In the genomic region with DNA sequence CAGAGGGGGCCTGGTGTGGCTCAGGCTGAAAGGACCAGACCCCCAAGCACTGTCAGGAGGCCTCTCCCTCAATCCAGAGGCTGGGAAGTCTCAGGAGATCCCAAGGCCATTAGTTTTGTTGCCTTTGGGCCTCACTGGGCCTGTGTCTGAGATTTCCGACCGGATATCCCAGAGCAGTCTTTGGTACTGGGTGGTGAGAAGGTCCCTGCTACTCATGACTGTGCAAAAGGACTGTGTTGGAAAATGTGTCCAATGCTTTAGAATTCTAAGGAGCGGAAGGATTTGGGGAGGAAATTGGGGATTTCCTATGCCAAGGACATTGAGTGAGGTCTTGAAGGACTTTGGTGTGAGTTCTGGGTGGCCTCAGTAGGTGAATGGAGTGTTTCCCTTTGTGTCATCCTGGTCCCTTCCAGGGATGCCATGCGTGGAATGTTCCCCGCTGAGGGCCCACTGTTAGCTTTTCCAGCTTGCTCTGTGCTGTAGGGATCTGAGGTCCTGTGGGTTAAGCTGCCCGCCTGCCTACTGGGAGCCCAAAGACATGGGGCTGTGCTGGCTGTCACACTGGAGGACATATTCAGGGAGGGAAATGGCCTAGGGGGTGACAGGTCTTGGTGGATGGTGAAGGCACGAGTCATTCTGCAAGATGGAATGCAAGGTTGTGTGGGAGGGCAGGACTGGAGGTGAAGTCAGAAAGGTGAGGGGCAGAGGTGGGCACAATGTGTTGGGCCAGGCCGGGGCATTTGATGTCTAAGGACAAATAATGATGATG, we compare ENCODE assay signal across 21 cellular contexts. TPM values are rescaled to one million over a fixed set of nuclear protein-coding genes. Genes with fewer than 3 reads are reported as not detected.
A peak's percentile ranks its signal among the peaks of the same experiment; 100 is the strongest.
DNase-seq lines count a peak whose midpoint lies in the region; ATAC-seq, FAIRE-seq and TF ChIP-seq lines count a peak whose summit lies in the region.
"Had no signal": no experiment of that assay in that cellular context is flagged by ENCODE, and none has a peak within 500 bp of the region (broad histone marks: within the 10 kb centered on the region; RNA-seq: fewer than 3 reads in every experiment).

No MANE protein-coding gene starts in this region.

- H3K9ac ChIP-seq in NT2/D1 (ENCODE audit: insufficient read length, low read depth) (peak overlapping the region; percentile 9), kidney (ENCODE audit: low read length in 2 of 2) (peak overlapping the region in 1 of 2 donors; percentile 17)

- intact Hi-C loops in kidney (cut with DNase I) = no loop called here
- intact Hi-C loops in activated CD4-positive, alpha-beta T cell treated with anti-CD3 and anti-CD28 coated beads, Interleukin-2, amount 10 ng/mL, durations not matched to agents 24 days and 14 days (cut with micrococcal nuclease) = no loop called here
- intact Hi-C loops in activated CD8-positive, alpha-beta T cell treated with anti-CD3 and anti-CD28 coated beads for 36 hours (cut with micrococcal nuclease) = no loop called here

- H3K9me3 Mint-ChIP-seq in progenitor cell of endocrine pancreas (ENCODE audit: low read depth) = no peaks in the 10 kb centered on the region
- no peaks in the 10 kb centered on the region for H3K9me3 Mint-ChIP-seq in activated CD4-positive, alpha-beta T cell treated with anti-CD3 and anti-CD28 coated beads, Interleukin-2, amount 10 ng/mL, durations not matched to agents 24 days and 14 days
- no peaks in the 10 kb centered on the region for H3K9me3 Mint-ChIP-seq in activated CD8-positive, alpha-beta T cell treated with anti-CD3 and anti-CD28 coated beads for 36 hours
- H3K9me3 Mint-ChIP-seq: activated CD4-positive, alpha-beta T cell treated with anti-CD3 and anti-CD28 coated beads, Interleukin-2, amount 10 ng/mL, durations not matched to agents 7 days and 5 days; naive B cell; stimulated activated memory B cell treated with anti-CD40 and anti-IgM and Interleukin-4, amounts not matched to agents 10 μg/mL and 1 μg/mL and 100 μg/mL, for 72 hours had no signal

- no peak for FAIRE-seq in kidney (lab: Jason Lieb, UNC)
- FAIRE-seq: bronchial epithelial cell had no signal

- H3K27ac Mint-ChIP-seq in progenitor cell of endocrine pancreas = peak overlapping the region; percentile 39
- no peak overlapping the region for H3K27ac Mint-ChIP-seq in activated CD4-positive, alpha-beta T cell treated with anti-CD3 and anti-CD28 coated beads, Interleukin-2, amount 10 ng/mL, durations not matched to agents 24 days and 14 days
- no peak overlapping the region for H3K27ac Mint-ChIP-seq in activated CD8-positive, alpha-beta T cell treated with anti-CD3 and anti-CD28 coated beads for 36 hours
- H3K27ac Mint-ChIP-seq: stimulated activated memory B cell treated with anti-CD40 and anti-IgM and Interleukin-4, amounts not matched to agents 10 μg/mL and 1 μg/mL and 100 μg/mL, for 72 hours had no signal

- H3K9me3 ChIP-seq in NT2/D1 (ENCODE audit: insufficient read depth, low read length) (no peaks in the 10 kb centered on the region), kidney (ENCODE audit: control insufficient read depth in 1 of 2, low read length in 2 of 2) (no peaks in the 10 kb centered on the region)
- H3K9me3 ChIP-seq: heart left ventricle, MG63, upper lobe of right lung had no signal

- TF ChIP-seq CTCF in kidney (IDR thresholded peaks at IDR 0.05; ENCODE audit: borderline replicate concordance, extremely low read depth, insufficient read depth) (no peak), progenitor cell of endocrine pancreas (IDR thresholded peaks at IDR 0.05; ENCODE audit: unreplicated experiment) (no peak)
- TF ChIP-seq CTCF in activated CD8-positive, alpha-beta T cell treated with anti-CD3 and anti-CD28 coated beads for 36 hours (IDR thresholded peaks at IDR 0.05) = no peak

- H3K4me3 Mint-ChIP-seq in progenitor cell of endocrine pancreas (ENCODE audit: low read depth) = no peak overlapping the region
- no peak overlapping the region for H3K4me3 Mint-ChIP-seq in activated CD4-positive, alpha-beta T cell treated with anti-CD3 and anti-CD28 coated beads, Interleukin-2, amount 10 ng/mL, durations not matched to agents 24 days and 14 days
- no peak overlapping the region for H3K4me3 Mint-ChIP-seq in activated CD8-positive, alpha-beta T cell treated with anti-CD3 and anti-CD28 coated beads for 36 hours
- H3K4me3 Mint-ChIP-seq: activated CD4-positive, alpha-beta T cell treated with anti-CD3 and anti-CD28 coated beads, Interleukin-2, amount 10 ng/mL, durations not matched to agents 7 days and 5 days; naive B cell; stimulated activated memory B cell treated with anti-CD40 and anti-IgM and Interleukin-4, amounts not matched to agents 10 μg/mL and 1 μg/mL and 100 μg/mL, for 72 hours had no signal

- POLR2A ChIA-PET in activated CD8-positive, alpha-beta T cell treated with anti-CD3 and anti-CD28 coated beads for 36 hours (lab: Charles Lee) = no interaction called here

- no peak for ATAC-seq in activated CD8-positive, alpha-beta T cell treated with anti-CD3 and anti-CD28 coated beads for 36 hours
- no peak for ATAC-seq in HG02981 (IDR thresholded peaks at IDR 0.05; ENCODE audit: unreplicated experiment)
- ATAC-seq: stimulated activated memory B cell treated with anti-CD40 and anti-IgM and Interleukin-4, amounts not matched to agents 10 μg/mL and 1 μg/mL and 100 μg/mL, for 72 hours; upper lobe of right lung had no signal

- H3K27me3 ChIP-seq in NT2/D1 (ENCODE audit: insufficient read depth, insufficient read length) = no peaks in the 10 kb centered on the region
- H3K27me3 ChIP-seq: heart left ventricle, MG63, upper lobe of right lung had no signal

- H3K27me3 Mint-ChIP-seq in progenitor cell of endocrine pancreas = no peaks in the 10 kb centered on the region
- peaks cover 4% of the 10 kb centered on the region for H3K27me3 Mint-ChIP-seq in activated CD4-positive, alpha-beta T cell treated with anti-CD3 and anti-CD28 coated beads, Interleukin-2, amount 10 ng/mL, durations not matched to agents 24 days and 14 days
- no peaks in the 10 kb centered on the region for H3K27me3 Mint-ChIP-seq in activated CD8-positive, alpha-beta T cell treated with anti-CD3 and anti-CD28 coated beads for 36 hours

- H3K4me1 ChIP-seq in NT2/D1 (ENCODE audit: insufficient read depth, insufficient read length) = peaks cover 40% of the 10 kb centered on the region
- H3K4me1 ChIP-seq in kidney (ENCODE audit: control insufficient read depth in 1 of 2, insufficient read depth in 1 of 2, low read depth in 1 of 2, low read length in 2 of 2) = peaks cover 35 to 41% of the 10 kb centered on the region in 2 donors

- DNase-seq in ELF-1 (ENCODE audit: low read depth, low spot score) (peak; percentile 43), NT2/D1 (ENCODE audit: low read depth, low spot score) (no peak), kidney (peak; percentile 7), progenitor cell of endocrine pancreas (ENCODE audit: low spot score, unreplicated experiment) (no peak), superior temporal gyrus (ENCODE audit: extremely low spot score) (no peak)
- no peak for DNase-seq in activated CD4-positive, alpha-beta T cell treated with anti-CD3 and anti-CD28 coated beads, Interleukin-2, amount 10 ng/mL, durations not matched to agents 24 days and 14 days
- DNase-seq in activated CD8-positive, alpha-beta T cell treated with anti-CD3 and anti-CD28 coated beads for 36 hours = no peak
- DNase-seq: activated CD4-positive, alpha-beta T cell treated with anti-CD3 and anti-CD28 coated beads, Interleukin-2, amount 10 ng/mL, durations not matched to agents 7 days and 5 days; activated CD8-positive, alpha-beta memory T cell treated with anti-CD3 and anti-CD28 coated beads, Interleukin-2, amount 50 U/mL, for 4 hours; activated effector memory CD4-positive, alpha-beta T cell treated with Interleukin-2 at 50 U/mL for 16 hours; MG63; naive B cell; NCI-H1417 treated with DMSO at 0.1 percent for 48 hours; NCI-H526 treated with DMSO at 0.1 percent for 48 hours; stimulated activated CD4-positive, alpha-beta T cell treated with anti-CD3 and anti-CD28 coated beads, Interleukin-1b, Interleukin-23, amount 100 ng/mL, for 48 hours; upper lobe of right lung had no signal

- peaks cover 20% of the 10 kb centered on the region for H3K36me3 Mint-ChIP-seq in progenitor cell of endocrine pancreas (ENCODE audit: insufficient read depth)
- no peaks in the 10 kb centered on the region for H3K36me3 Mint-ChIP-seq in activated CD4-positive, alpha-beta T cell treated with anti-CD3 and anti-CD28 coated beads, Interleukin-2, amount 10 ng/mL, durations not matched to agents 24 days and 14 days (ENCODE audit: low read depth)
- no peaks in the 10 kb centered on the region for H3K36me3 Mint-ChIP-seq in activated CD8-positive, alpha-beta T cell treated with anti-CD3 and anti-CD28 coated beads for 36 hours (ENCODE audit: low read depth)
- H3K36me3 Mint-ChIP-seq: naive B cell; stimulated activated memory B cell treated with anti-CD40 and anti-IgM and Interleukin-4, amounts not matched to agents 10 μg/mL and 1 μg/mL and 100 μg/mL, for 72 hours had no signal

- no peak overlapping the region for H3K27ac ChIP-seq in kidney (ENCODE audit: low read depth in 2 of 2, low read length in 2 of 2)
- H3K27ac ChIP-seq: HL-60, upper lobe of right lung had no signal

- H3K4me3 ChIP-seq in NT2/D1 (ENCODE audit: insufficient read length, low read depth) (no peak overlapping the region), kidney (ENCODE audit: low read length in 2 of 2) (no peak overlapping the region)
- H3K4me3 ChIP-seq: heart left ventricle, MG63, upper lobe of right lung had no signal

- CTCF ChIA-PET in activated CD8-positive, alpha-beta T cell treated with anti-CD3 and anti-CD28 coated beads for 36 hours (lab: Charles Lee) = no interaction called here

- H3K4me1 Mint-ChIP-seq in progenitor cell of endocrine pancreas (ENCODE audit: low read depth) = peaks cover 24% of the 10 kb centered on the region
- peaks cover 33% of the 10 kb centered on the region for H3K4me1 Mint-ChIP-seq in activated CD4-positive, alpha-beta T cell treated with anti-CD3 and anti-CD28 coated beads, Interleukin-2, amount 10 ng/mL, durations not matched to agents 24 days and 14 days
- peaks cover 6% of the 10 kb centered on the region for H3K4me1 Mint-ChIP-seq in activated CD8-positive, alpha-beta T cell treated with anti-CD3 and anti-CD28 coated beads for 36 hours (ENCODE audit: low read depth)

- H3K36me3 ChIP-seq in NT2/D1 (ENCODE audit: insufficient read depth, insufficient read length, low read length) = peaks cover 97% of the 10 kb centered on the region
- peaks cover 2 to 25% of the 10 kb centered on the region in 2 donors for H3K36me3 ChIP-seq in kidney (ENCODE audit: control insufficient read depth in 1 of 2, insufficient read depth in 2 of 2, low read length in 2 of 2)

RNA-seq across cellular contexts. Expression of a gene that starts 16.4 kb away (rescaled TPM):
- total RNA-seq in kidney (23.0 TPM), progenitor cell of endocrine pancreas (35.5 and 38.9 TPM in 2 replicates)
- 15.4 TPM for polyA plus RNA-seq in kidney (ENCODE audit: insufficient read depth, low read depth, low replicate concordance)
- total RNA-seq in activated CD4-positive, alpha-beta T cell treated with anti-CD3 and anti-CD28 coated beads, Interleukin-2, amount 10 ng/mL, durations not matched to agents 24 days and 14 days = 0.19 and 0.40 TPM in 2 replicates
- under 1 TPM; 0.25 to 0.41 TPM for total RNA-seq in activated CD8-positive, alpha-beta T cell treated with anti-CD3 and anti-CD28 coated beads for 36 hours

Comparison
In these comparisons a context has a peak if more than half of its experiments do, and no peak if none do; other contexts are left out.
1. DNase-seq: peak in ELF-1 (single experiment) and kidney (single experiment); none in NT2/D1 (single experiment), progenitor cell of endocrine pancreas (single experiment), activated CD4-positive, alpha-beta T cell treated with anti-CD3 and anti-CD28 coated beads, Interleukin-2, amount 10 ng/mL, durations not matched to agents 24 days and 14 days (single experiment), activated CD8-positive, alpha-beta T cell treated with anti-CD3 and anti-CD28 coated beads for 36 hours (single experiment) and superior temporal gyrus (single experiment).
2. RNA of a gene that starts 16.4 kb away (total RNA-seq): 35.5 to 38.9 TPM in progenitor cell of endocrine pancreas and 23.0 TPM in kidney (single experiment); 0.25 to 0.41 TPM in activated CD8-positive, alpha-beta T cell treated with anti-CD3 and anti-CD28 coated beads for 36 hours and 0.19 to 0.40 TPM in activated CD4-positive, alpha-beta T cell treated with anti-CD3 and anti-CD28 coated beads, Interleukin-2, amount 10 ng/mL, durations not matched to agents 24 days and 14 days; every median in the first group is over 10 times any median in the second.